Comparison of ENCODE assay signal across 17 cellular contexts in the genomic region with DNA sequence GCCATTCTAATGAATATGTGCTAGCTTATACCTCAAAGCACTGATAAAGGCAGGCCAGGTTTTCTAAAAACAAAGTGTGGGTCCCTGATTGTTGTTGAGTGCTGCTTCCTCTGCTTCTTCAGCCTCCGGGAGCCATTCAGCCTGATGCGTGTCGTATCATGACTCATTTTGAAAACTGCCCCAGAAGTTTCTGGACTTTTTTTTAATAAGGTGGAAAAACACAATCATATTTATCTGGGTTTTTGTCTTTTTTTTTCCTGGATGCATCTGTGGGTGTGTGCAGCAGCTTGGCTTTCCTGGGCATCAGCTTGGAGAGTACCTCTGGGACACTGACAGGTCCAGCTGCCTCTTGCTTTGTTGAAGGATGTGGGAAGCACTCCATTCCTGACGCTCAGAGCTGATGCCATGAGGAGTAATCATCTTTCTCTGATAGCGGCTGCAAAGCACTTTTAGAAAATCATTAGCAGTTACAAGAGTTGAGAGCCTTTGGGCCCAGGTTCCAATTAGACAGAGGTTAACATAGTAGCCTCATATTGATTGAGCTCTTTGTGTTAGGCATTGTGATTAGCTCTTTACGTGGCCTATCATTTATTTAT.
DNase-seq lines count a peak whose midpoint lies in the region; ATAC-seq and TF ChIP-seq lines count a peak whose summit lies in the region.
"Had no signal": no experiment of that assay in that cellular context is flagged by ENCODE, and none has a peak within 500 bp of the region (broad histone marks: within the 10 kb centered on the region; RNA-seq: fewer than 3 reads in every experiment).

No MANE protein-coding gene starts in this region.

- TF ChIP-seq CTCF in right atrium auricular region (IDR thresholded peaks at IDR 0.05) (no peak), OCI-LY3 (IDR thresholded peaks at IDR 0.05; ENCODE audit: low read depth, low read length) (no peak), GM13977 (IDR thresholded peaks at IDR 0.05; ENCODE audit: extremely low read depth, insufficient read depth, missing control alignments) (no peak)

- ATAC-seq in Right ventricle myocardium inferior: peak; percentile 44
- peak; percentile 57 for ATAC-seq in left ventricle myocardium superior
- ATAC-seq: HCT116, T-cell had no signal

- H3K36me3 ChIP-seq in right atrium auricular region (no peaks in the 10 kb centered on the region), OCI-LY3 (replicated peaks; ENCODE audit: low read depth, low read length) (peaks cover 43% of the 10 kb centered on the region)
- H3K36me3 ChIP-seq: SJCRH30 had no signal

- intact Hi-C loops in Right ventricle myocardium inferior (cut with DNase I) (no loop called here), left ventricle myocardium superior (cut with micrococcal nuclease) (no loop called here)

- peak overlapping the region in 1 of 2 donors; percentile 11 for H3K27ac ChIP-seq in right atrium auricular region
- peak overlapping the region; percentile 16; the same call in 1 of the 2 replicates for H3K27ac ChIP-seq in OCI-LY3 (ENCODE audit: low read length)
- H3K27ac ChIP-seq: KMS-11, SJCRH30 had no signal

- H3K4me1 ChIP-seq in right atrium auricular region (peaks cover 0 to 19% of the 10 kb centered on the region in 2 donors), OCI-LY3 (ENCODE audit: low read length) (peaks cover 54% of the 10 kb centered on the region)

- H3K9me3 ChIP-seq in right atrium auricular region: no peaks in the 10 kb centered on the region
- no peaks in the 10 kb centered on the region for H3K9me3 ChIP-seq in OCI-LY3 (ENCODE audit: insufficient read depth, low read length)
- H3K9me3 ChIP-seq: SJCRH30 had no signal

- peaks cover 100% of the 10 kb centered on the region for H3K79me2 ChIP-seq in OCI-LY3 (ENCODE audit: low read length)

- H3K4me3 ChIP-seq in right atrium auricular region (no peak overlapping the region), OCI-LY3 (ENCODE audit: low read length) (no peak overlapping the region)
- H3K4me3 ChIP-seq: SJCRH30 had no signal

- in situ Hi-C loops in GM13977 (cut with MboI; ENCODE audit: low pct_unique_long_range_greater_than_20kb, low sequenced_read_pairs, unreplicated experiment): no loop called here

- H3K4me2 ChIP-seq in OCI-LY3 (ENCODE audit: low read length): peak overlapping the region; percentile 27
- H3K4me2 ChIP-seq: KMS-11 had no signal

- DNase-seq in Right ventricle myocardium inferior (ENCODE audit: missing footprints): no peak
- DNase-seq in right atrium auricular region (ENCODE audit: low spot score): no peak
- no peak for DNase-seq in left ventricle myocardium superior
- DNase-seq in activated CD4-positive, alpha-beta T cell treated with anti-CD3 and anti-CD28 coated beads, Interleukin-2, amount 50 U/mL, for 4 hours: no peak
- no peak for DNase-seq in foreskin melanocyte
- no peak for DNase-seq in GM13977 (ENCODE audit: low spot score)
- DNase-seq: DMS79 treated with DMSO at 0.1 percent for 48 hours, IMR-90, NCI-H1092 treated with DMSO at 0.1 percent for 48 hours, NCI-H1436 treated with DMSO at 0.1 percent for 48 hours, NCI-H2029 treated with DMSO at 0.1 percent for 48 hours, NCI-H69, SJCRH30, T-cell had no signal

- H3K9ac ChIP-seq in OCI-LY3 (ENCODE audit: low read length): no peak overlapping the region
- H3K9ac ChIP-seq: KMS-11 had no signal

- H4K20me1 ChIP-seq in OCI-LY3 (ENCODE audit: insufficient read depth, low read length): peaks cover 100% of the 10 kb centered on the region

- H3K27me3 ChIP-seq in right atrium auricular region (no peaks in the 10 kb centered on the region), OCI-LY3 (ENCODE audit: low read depth, low read length) (no peaks in the 10 kb centered on the region)
- H3K27me3 ChIP-seq: SJCRH30 had no signal

- H2AFZ ChIP-seq in OCI-LY3 (ENCODE audit: low read depth, low read length): no peak overlapping the region
